In genomic region chr13:48369988-48370387, GRCh38 we compare ENCODE assay signal across 31 cellular contexts. TPM values are rescaled to one million over a fixed set of nuclear protein-coding genes. Genes with fewer than 3 reads are reported as not detected.
"Had no signal": no experiment of that assay in that cellular context is flagged by ENCODE, and none has a peak within 500 bp of the region (broad histone marks: within the 10 kb centered on the region; RNA-seq: fewer than 3 reads in every experiment).

No MANE protein-coding gene starts in this region.

- DNase-seq: natural killer cell; occipital lobe; ovary; posterior cingulate gyrus; psoas muscle; right lobe of liver; sigmoid colon; spleen; stimulated activated CD4-positive, alpha-beta T cell treated with anti-CD3 and anti-CD28 coated beads, Interleukin-12 subunit alpha, Interleukin-12 subunit beta, amount 100 ng/mL, for 4 hours; stimulated activated CD4-positive, alpha-beta T cell treated with anti-CD3 and anti-CD28 coated beads, Interleukin-2, amount 100 ng/mL, for 24 hours; stimulated activated CD4-positive, alpha-beta T cell treated with anti-CD3 and anti-CD28 coated beads, Interleukin-2, amount 100 ng/mL, for 48 hours; stimulated activated CD4-positive, alpha-beta T cell treated with anti-CD3 and anti-CD28 coated beads, Interleukin-4, amount 100 ng/mL, for 24 hours; stimulated activated naive B cell treated with anti-CD40 and anti-IgM and Interleukin-4, amounts not matched to agents 10 μg/mL and 1 μg/mL and 100 μg/mL, for 72 hours; stimulated activated naive CD4-positive, alpha-beta T cell treated with Interleukin-2 at 50 U/mL for 16 hours; stomach; thyroid gland; trophoblast cell; upper lobe of left lung had no signal

- H3K9me3 Mint-ChIP-seq: nephron, neural progenitor cell had no signal

- H3K36me3 ChIP-seq: ovary had no signal

- H3K9me3 ChIP-seq: ovary, psoas muscle, right lobe of liver, sigmoid colon, stomach, thoracic aorta, thyroid gland, tibial nerve, upper lobe of left lung, vagina had no signal

- H3K27ac ChIP-seq: neural progenitor cell, ovary, parathyroid adenoma, psoas muscle, right lobe of liver, sigmoid colon, skin epidermis, stomach, thoracic aorta, thyroid gland, tibial nerve, vagina had no signal

- H3K79me2 ChIP-seq: parathyroid adenoma had no signal

- H3K4me1 ChIP-seq: neural progenitor cell, parathyroid adenoma, psoas muscle, right lobe of liver, sigmoid colon, spleen, stomach, thyroid gland, tibial nerve, upper lobe of left lung, vagina had no signal

- ATAC-seq: natural killer cell; right cardiac atrium; stimulated activated effector memory CD8-positive, alpha-beta T cell treated with anti-CD3 and anti-CD28 coated beads, Interleukin-12 subunit alpha, Interleukin-12 subunit beta, amount 100 ng/mL, for 72 hours; stimulated activated naive B cell treated with anti-CD40 and anti-IgM and Interleukin-4, amounts not matched to agents 10 μg/mL and 1 μg/mL and 100 μg/mL, for 72 hours had no signal

- H3K4me3 ChIP-seq: neural progenitor cell, ovary, psoas muscle, right lobe of liver, sigmoid colon, skin epidermis, smooth muscle cell, spleen, stomach, thoracic aorta, thyroid gland, tibial nerve, upper lobe of left lung, vagina had no signal

- H3K27ac Mint-ChIP-seq: natural killer cell; nephron; neural progenitor cell; progenitor cell of endocrine pancreas; stimulated activated effector memory CD8-positive, alpha-beta T cell treated with anti-CD3 and anti-CD28 coated beads, Interleukin-12 subunit alpha, Interleukin-12 subunit beta, amount 100 ng/mL, for 72 hours; stimulated activated naive B cell treated with anti-CD40 and anti-IgM and Interleukin-4, amounts not matched to agents 10 μg/mL and 1 μg/mL and 100 μg/mL, for 72 hours; stimulated activated naive CD8-positive, alpha-beta T cell treated with anti-CD3 and anti-CD28 coated beads, Interleukin-15, Interleukin-2, amounts not matched to agents 100 ng/mL and 50 ng/mL, for 24 hours had no signal

- H3K9ac ChIP-seq: neural progenitor cell, parathyroid adenoma had no signal

- H3K27me3 Mint-ChIP-seq: progenitor cell of endocrine pancreas; stimulated activated naive B cell treated with anti-CD40 and anti-IgM and Interleukin-4, amounts not matched to agents 10 μg/mL and 1 μg/mL and 100 μg/mL, for 72 hours; stimulated activated naive CD8-positive, alpha-beta T cell treated with anti-CD3 and anti-CD28 coated beads, Interleukin-15, Interleukin-2, amounts not matched to agents 100 ng/mL and 50 ng/mL, for 24 hours had no signal

- H3K4me3 Mint-ChIP-seq: natural killer cell; nephron; neural progenitor cell; stimulated activated effector memory CD8-positive, alpha-beta T cell treated with anti-CD3 and anti-CD28 coated beads, Interleukin-12 subunit alpha, Interleukin-12 subunit beta, amount 100 ng/mL, for 72 hours; stimulated activated naive B cell treated with anti-CD40 and anti-IgM and Interleukin-4, amounts not matched to agents 10 μg/mL and 1 μg/mL and 100 μg/mL, for 72 hours; stimulated activated naive CD8-positive, alpha-beta T cell treated with anti-CD3 and anti-CD28 coated beads, Interleukin-15, Interleukin-2, amounts not matched to agents 100 ng/mL and 50 ng/mL, for 24 hours had no signal

- H3K27me3 ChIP-seq: neural progenitor cell, ovary, right lobe of liver, sigmoid colon, spleen, stomach, thyroid gland, tibial nerve, upper lobe of left lung, vagina had no signal

- H3K4me2 ChIP-seq: neural progenitor cell, smooth muscle cell had no signal

- H3K4me1 Mint-ChIP-seq: natural killer cell; nephron; neural progenitor cell; stimulated activated effector memory CD8-positive, alpha-beta T cell treated with anti-CD3 and anti-CD28 coated beads, Interleukin-12 subunit alpha, Interleukin-12 subunit beta, amount 100 ng/mL, for 72 hours had no signal

- H2AFZ ChIP-seq: neural progenitor cell, parathyroid adenoma had no signal

RNA-seq across cellular contexts. Expression of gene LPAR6, which starts 42.9 kb away (rescaled TPM):
- polyA plus RNA-seq: neural cell had no signal
